In the genomic region with DNA sequence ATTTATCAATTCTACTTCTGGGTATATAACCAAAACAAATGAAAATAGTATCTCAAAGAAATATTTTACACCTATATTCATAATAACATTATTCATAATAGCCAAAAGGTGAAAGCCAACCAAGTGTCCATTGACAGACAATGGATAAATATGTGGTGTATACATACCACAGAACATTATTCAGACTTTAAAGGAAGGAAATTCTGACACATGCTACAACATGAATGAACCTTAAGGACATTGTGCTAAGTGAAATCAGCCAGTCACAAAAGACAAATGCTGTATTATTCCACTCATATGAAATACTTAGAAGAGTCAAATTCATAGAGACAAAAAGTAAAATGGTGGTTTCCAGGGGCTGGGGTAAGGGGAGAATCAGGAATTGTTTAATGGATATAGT, we compare ENCODE assay signal across 2 cellular contexts.
TF ChIP-seq lines count a peak whose summit lies in the region.

No MANE protein-coding gene starts in this region.

TF ChIP-seq in SK-N-SH, 30 proteins besides CTCF, POLR2A, EP300 and RAD21 (continued from another document):
- TF ChIP-seq, protein P1, sequence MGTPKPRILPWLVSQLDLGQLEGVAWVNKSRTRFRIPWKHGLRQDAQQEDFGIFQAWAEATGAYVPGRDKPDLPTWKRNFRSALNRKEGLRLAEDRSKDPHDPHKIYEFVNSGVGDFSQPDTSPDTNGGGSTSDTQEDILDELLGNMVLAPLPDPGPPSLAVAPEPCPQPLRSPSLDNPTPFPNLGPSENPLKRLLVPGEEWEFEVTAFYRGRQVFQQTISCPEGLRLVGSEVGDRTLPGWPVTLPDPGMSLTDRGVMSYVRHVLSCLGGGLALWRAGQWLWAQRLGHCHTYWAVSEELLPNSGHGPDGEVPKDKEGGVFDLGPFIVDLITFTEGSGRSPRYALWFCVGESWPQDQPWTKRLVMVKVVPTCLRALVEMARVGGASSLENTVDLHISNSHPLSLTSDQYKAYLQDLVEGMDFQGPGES (IDR thresholded peaks at IDR 0.05; ENCODE audit: low read depth, low read length) = no peak
- TF ChIP-seq GABPA (IDR thresholded peaks at IDR 0.05; ENCODE audit: low read depth) = no peak
- TF ChIP-seq, protein P2, sequence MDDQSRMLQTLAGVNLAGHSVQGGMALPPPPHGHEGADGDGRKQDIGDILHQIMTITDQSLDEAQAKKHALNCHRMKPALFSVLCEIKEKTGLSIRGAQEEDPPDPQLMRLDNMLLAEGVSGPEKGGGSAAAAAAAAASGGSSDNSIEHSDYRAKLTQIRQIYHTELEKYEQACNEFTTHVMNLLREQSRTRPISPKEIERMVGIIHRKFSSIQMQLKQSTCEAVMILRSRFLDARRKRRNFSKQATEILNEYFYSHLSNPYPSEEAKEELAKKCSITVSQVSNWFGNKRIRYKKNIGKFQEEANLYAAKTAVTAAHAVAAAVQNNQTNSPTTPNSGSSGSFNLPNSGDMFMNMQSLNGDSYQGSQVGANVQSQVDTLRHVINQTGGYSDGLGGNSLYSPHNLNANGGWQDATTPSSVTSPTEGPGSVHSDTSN (IDR thresholded peaks at IDR 0.05) = no peak
- TF ChIP-seq, protein P3, sequence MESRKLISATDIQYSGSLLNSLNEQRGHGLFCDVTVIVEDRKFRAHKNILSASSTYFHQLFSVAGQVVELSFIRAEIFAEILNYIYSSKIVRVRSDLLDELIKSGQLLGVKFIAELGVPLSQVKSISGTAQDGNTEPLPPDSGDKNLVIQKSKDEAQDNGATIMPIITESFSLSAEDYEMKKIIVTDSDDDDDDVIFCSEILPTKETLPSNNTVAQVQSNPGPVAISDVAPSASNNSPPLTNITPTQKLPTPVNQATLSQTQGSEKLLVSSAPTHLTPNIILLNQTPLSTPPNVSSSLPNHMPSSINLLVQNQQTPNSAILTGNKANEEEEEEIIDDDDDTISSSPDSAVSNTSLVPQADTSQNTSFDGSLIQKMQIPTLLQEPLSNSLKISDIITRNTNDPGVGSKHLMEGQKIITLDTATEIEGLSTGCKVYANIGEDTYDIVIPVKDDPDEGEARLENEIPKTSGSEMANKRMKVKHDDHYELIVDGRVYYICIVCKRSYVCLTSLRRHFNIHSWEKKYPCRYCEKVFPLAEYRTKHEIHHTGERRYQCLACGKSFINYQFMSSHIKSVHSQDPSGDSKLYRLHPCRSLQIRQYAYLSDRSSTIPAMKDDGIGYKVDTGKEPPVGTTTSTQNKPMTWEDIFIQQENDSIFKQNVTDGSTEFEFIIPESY (IDR thresholded peaks at IDR 0.05; ENCODE audit: borderline replicate concordance, low read depth) = no peak
- no peak for TF ChIP-seq FOXJ3 (CRISPR knock-in tag; IDR thresholded peaks at IDR 0.05)

TF ChIP-seq in SK-N-SH treated with all-trans-retinoic acid at 6 μM for 48 hours, 23 proteins besides CTCF, POLR2A, EP300 and RAD21 (continued from another document):
- TF ChIP-seq ZFP30 (CRISPR knock-in tag; IDR thresholded peaks at IDR 0.05) (no peak), ESRRG (CRISPR knock-in tag; IDR thresholded peaks at IDR 0.05) (no peak), ZNF565 (CRISPR knock-in tag; conservative IDR thresholded peaks at IDR 0.05; ENCODE audit: low read depth) (no peak), TCF4 (CRISPR knock-in tag; IDR thresholded peaks at IDR 0.05; ENCODE audit: borderline replicate concordance) (no peak), ZC3H10 (CRISPR knock-in tag; IDR thresholded peaks at IDR 0.05) (no peak), BACH2 (CRISPR knock-in tag; IDR thresholded peaks at IDR 0.05; ENCODE audit: borderline replicate concordance) (no peak), TOX (CRISPR knock-in tag; IDR thresholded peaks at IDR 0.05; ENCODE audit: borderline replicate concordance) (no peak), CSDC2 (CRISPR knock-in tag; IDR thresholded peaks at IDR 0.05) (no peak), ZNF70 (CRISPR knock-in tag; IDR thresholded peaks at IDR 0.05) (no peak), ZNF8 (CRISPR knock-in tag; IDR thresholded peaks at IDR 0.05) (no peak), ZFP3 (CRISPR knock-in tag; IDR thresholded peaks at IDR 0.05) (no peak)
- TF ChIP-seq, protein P4, sequence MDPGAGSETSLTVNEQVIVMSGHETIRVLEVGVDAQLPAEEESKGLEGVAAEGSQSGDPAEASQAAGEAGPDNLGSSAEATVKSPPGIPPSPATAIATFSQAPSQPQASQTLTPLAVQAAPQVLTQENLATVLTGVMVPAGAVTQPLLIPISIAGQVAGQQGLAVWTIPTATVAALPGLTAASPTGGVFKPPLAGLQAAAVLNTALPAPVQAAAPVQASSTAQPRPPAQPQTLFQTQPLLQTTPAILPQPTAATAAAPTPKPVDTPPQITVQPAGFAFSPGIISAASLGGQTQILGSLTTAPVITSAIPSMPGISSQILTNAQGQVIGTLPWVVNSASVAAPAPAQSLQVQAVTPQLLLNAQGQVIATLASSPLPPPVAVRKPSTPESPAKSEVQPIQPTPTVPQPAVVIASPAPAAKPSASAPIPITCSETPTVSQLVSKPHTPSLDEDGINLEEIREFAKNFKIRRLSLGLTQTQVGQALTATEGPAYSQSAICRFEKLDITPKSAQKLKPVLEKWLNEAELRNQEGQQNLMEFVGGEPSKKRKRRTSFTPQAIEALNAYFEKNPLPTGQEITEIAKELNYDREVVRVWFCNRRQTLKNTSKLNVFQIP (CRISPR knock-in tag; IDR thresholded peaks at IDR 0.05; ENCODE audit: borderline replicate concordance, low read depth) = no peak
- TF ChIP-seq, protein P5, sequence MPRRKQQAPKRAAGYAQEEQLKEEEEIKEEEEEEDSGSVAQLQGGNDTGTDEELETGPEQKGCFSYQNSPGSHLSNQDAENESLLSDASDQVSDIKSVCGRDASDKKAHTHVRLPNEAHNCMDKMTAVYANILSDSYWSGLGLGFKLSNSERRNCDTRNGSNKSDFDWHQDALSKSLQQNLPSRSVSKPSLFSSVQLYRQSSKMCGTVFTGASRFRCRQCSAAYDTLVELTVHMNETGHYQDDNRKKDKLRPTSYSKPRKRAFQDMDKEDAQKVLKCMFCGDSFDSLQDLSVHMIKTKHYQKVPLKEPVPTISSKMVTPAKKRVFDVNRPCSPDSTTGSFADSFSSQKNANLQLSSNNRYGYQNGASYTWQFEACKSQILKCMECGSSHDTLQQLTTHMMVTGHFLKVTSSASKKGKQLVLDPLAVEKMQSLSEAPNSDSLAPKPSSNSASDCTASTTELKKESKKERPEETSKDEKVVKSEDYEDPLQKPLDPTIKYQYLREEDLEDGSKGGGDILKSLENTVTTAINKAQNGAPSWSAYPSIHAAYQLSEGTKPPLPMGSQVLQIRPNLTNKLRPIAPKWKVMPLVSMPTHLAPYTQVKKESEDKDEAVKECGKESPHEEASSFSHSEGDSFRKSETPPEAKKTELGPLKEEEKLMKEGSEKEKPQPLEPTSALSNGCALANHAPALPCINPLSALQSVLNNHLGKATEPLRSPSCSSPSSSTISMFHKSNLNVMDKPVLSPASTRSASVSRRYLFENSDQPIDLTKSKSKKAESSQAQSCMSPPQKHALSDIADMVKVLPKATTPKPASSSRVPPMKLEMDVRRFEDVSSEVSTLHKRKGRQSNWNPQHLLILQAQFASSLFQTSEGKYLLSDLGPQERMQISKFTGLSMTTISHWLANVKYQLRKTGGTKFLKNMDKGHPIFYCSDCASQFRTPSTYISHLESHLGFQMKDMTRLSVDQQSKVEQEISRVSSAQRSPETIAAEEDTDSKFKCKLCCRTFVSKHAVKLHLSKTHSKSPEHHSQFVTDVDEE (CRISPR knock-in tag; IDR thresholded peaks at IDR 0.05) = no peak
